ENCODE assay signal across 9 cellular contexts in the genomic region with DNA sequence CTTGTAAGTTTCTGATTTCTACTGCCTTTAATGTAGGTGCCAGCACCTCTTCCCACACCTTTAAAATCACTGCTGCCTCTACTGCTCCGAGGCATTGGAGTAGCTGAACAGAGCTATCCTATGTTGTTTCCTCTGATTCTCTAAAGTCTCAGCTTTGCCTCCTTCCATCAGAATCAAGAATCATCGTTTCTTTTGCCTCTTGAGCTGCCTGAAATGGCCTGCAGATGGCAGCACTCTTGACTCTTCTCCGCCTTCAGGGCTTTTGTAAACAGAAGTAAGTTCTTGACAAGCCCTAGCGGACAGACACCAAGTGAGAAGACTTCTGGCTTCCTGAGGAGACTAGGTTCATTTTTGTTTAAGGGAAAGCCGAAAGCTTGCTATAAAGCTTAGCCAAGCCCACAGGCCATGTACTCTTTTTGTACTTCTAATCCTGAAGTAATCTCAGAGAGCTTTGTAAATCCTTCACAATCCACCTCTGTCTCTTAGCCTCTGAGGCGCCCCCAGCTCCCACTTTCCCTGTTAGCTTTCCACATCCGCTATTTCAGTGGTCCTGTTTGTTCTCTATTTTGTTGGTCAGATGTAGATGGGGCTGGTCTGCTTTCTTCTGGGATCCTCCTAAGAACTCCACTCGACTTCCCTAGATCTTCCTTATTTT. TPM values are rescaled to one million over a fixed set of nuclear protein-coding genes. Genes with fewer than 3 reads are reported as not detected.
DNase-seq lines count a peak whose midpoint lies in the region; ATAC-seq, FAIRE-seq and TF ChIP-seq lines count a peak whose summit lies in the region.
"Had no signal": no experiment of that assay in that cellular context is flagged by ENCODE, and none has a peak within 500 bp of the region (broad histone marks: within the 10 kb centered on the region; RNA-seq: fewer than 3 reads in every experiment).

No MANE protein-coding gene starts in this region.

- SMC1A ChIA-PET in GM12878 (lab: Charles Lee; ENCODE audit: uncharacterized antibody, unreplicated experiment), result interaction anchor here (0.6 to 1.7 kb wide), 14 partner anchors 10 to 673 kb away, joined by 3 to 11 read pairs (median 4); a partner anchor contains a TSS

- H4K20me1 ChIP-seq in GM23248 (ENCODE audit: insufficient read depth), result no peaks in the 10 kb centered on the region
- no peaks in the 10 kb centered on the region for H4K20me1 ChIP-seq in GM12878 (ENCODE audit: control insufficient read depth, insufficient read depth)

- H3K27ac ChIP-seq in GM23248 (no peak overlapping the region), GM12878 (ENCODE audit: control insufficient read depth, insufficient read depth) (no peak overlapping the region)

- in situ Hi-C loops in GM23248 (cut with MboI), result loop anchor here (10.0 kb wide), 2 partner anchors 456 to 666 kb away; no protein-coding TSS in a partner anchor
- in situ Hi-C loops in GM12878 (cut with MboI), result no loop called here

- TF ChIP-seq CTCF in GM10266 (IDR thresholded peaks at IDR 0.05; ENCODE audit: control insufficient read depth, insufficient read depth, low read depth, missing control alignments) (peak; percentile 89), LNCAP (IDR thresholded peaks at IDR 0.05) (peak; percentile 85), GM12878 (IDR thresholded peaks at IDR 0.05 in 2 of 3, conservative IDR thresholded peaks at IDR 0.05 in 1 of 3; ENCODE audit: control insufficient read depth in 2 of 3, extremely low read depth in 1 of 3, insufficient read depth in 1 of 3, low read depth in 3 of 3, low read length in 3 of 3) (peak; percentile 76 to 84 (median 84))

- H3K36me3 ChIP-seq in GM23248 (ENCODE audit: low read depth) (no peaks in the 10 kb centered on the region), GM12878 (ENCODE audit: control insufficient read depth in 2 of 2, insufficient read depth in 2 of 2, low read length in 1 of 2) (0 out of 4 replicates have a peak, but pooled peaks cover 0 to 2% of the 10 kb centered on the region in 2 experiments)

- TF ChIP-seq EP300 in GM12878 (IDR thresholded peaks at IDR 0.05; ENCODE audit: borderline replicate concordance in 1 of 2, control insufficient read depth in 1 of 2, low read depth in 2 of 2, low read length in 2 of 2), result no peak

- H3K4me3 ChIP-seq in GM23248, result peak overlapping the region; percentile 27; the same call in 1 of the 2 replicates
- no peak overlapping the region for H3K4me3 ChIP-seq in GM12878
- H3K4me3 ChIP-seq: skin epidermis had no signal

- no peaks in the 10 kb centered on the region for H3K4me1 ChIP-seq in GM23248 (ENCODE audit: insufficient read depth)
- no peaks in the 10 kb centered on the region; the same call in 1 of the 2 replicates for H3K4me1 ChIP-seq in GM12878 (ENCODE audit: control insufficient read depth, insufficient read depth, low read length)

- 43 to 50% methylated on average over 8 of the region's 8 CpGs for WGBS in GM23248 (ENCODE audit: low coverage in 1 of 2, low lambda C conversion rate in 2 of 2, missing lambda C conversion rate in 2 of 2), 2 experiments
- 54% methylated on average over 8 of the region's 8 CpGs for WGBS in GM12878 (ENCODE audit: insufficient coverage, insufficient replicate concordance, low lambda C conversion rate, missing lambda C conversion rate)

- peak overlapping the region; percentile 79 for H2AFZ ChIP-seq in GM23248
- peak overlapping the region; percentile 56 for H2AFZ ChIP-seq in GM12878 (ENCODE audit: control insufficient read depth, low read depth, low read length)

- H3K27me3 ChIP-seq in GM23248 (replicated peaks; ENCODE audit: insufficient read depth) (no peaks in the 10 kb centered on the region), GM12878 (replicated peaks in 1 of 2; ENCODE audit: control insufficient read depth in 2 of 2, insufficient read depth in 2 of 2, low read length in 1 of 2) (no peaks in the 10 kb centered on the region)

- RAD21 ChIA-PET in GM12878 (lab: Charles Lee; ENCODE audit: unreplicated experiment), result interaction anchor here (0.6 to 1.2 kb wide), 6 partner anchors 110 to 627 kb away, joined by 3 to 4 read pairs (median 3); no protein-coding TSS in a partner anchor

- H3K79me2 ChIP-seq in GM23248 (ENCODE audit: insufficient read depth), result no peaks in the 10 kb centered on the region
- H3K79me2 ChIP-seq in GM12878 (ENCODE audit: control insufficient read depth, insufficient read depth, low read length), result no peaks in the 10 kb centered on the region

- no TSS peak for BruUV-seq in GM12878 (replicated peaks; lab: Mats Ljungman, UMichigan)

- peak; percentile 47 for TF ChIP-seq RAD21 in GM12878 (IDR thresholded peaks at IDR 0.05; ENCODE audit: insufficient read depth, low read depth, low read length)

- ATAC-seq in GM12878, result peak; percentile 99

- intact Hi-C loops in GM12878 (cut with micrococcal nuclease; ENCODE audit: unreplicated experiment), result loop anchor here (10.0 kb wide), 2 partner anchors 296 to 456 kb away; no protein-coding TSS in a partner anchor

- FAIRE-seq in GM12878 (lab: Jason Lieb, UNC), result no peak

- H3K9me3 ChIP-seq in GM23248 (ENCODE audit: low read depth), result no peaks in the 10 kb centered on the region
- H3K9me3 ChIP-seq in GM12878 (replicated peaks; ENCODE audit: control insufficient read depth, insufficient read depth, low read length), result no peaks in the 10 kb centered on the region

- no peak overlapping the region for H3K9ac ChIP-seq in GM23248
- H3K9ac ChIP-seq in GM12878 (ENCODE audit: control insufficient read depth, insufficient read depth, low read length), result no peak overlapping the region

- POLR2A ChIA-PET in GM12878 (lab: Charles Lee), result interaction anchor here (1.0 kb wide), 1 partner anchor 10 kb away, joined by 3 read pairs; no protein-coding TSS in a partner anchor

- peak overlapping the region; percentile 12 for H3K4me2 ChIP-seq in GM23248 (ENCODE audit: unreplicated experiment)
- no peak overlapping the region for H3K4me2 ChIP-seq in GM12878 (ENCODE audit: control insufficient read depth, insufficient read depth)

- H3K9me2 ChIP-seq in GM23248 (ENCODE audit: insufficient read depth), result no peaks in the 10 kb centered on the region

- CTCF ChIA-PET in GM12878 (lab: Yijun Ruan, JAX), result interaction anchor here (0.6 to 1.8 kb wide), 52 partner anchors 9 to 1357 kb away, joined by 3 to 31 read pairs (median 4); a partner anchor contains a TSS

- peaks cover 8% of the 10 kb centered on the region; the same call in 1 of the 2 replicates for H3F3A ChIP-seq in GM23248 (ENCODE audit: insufficient read depth)

- no peak for TF ChIP-seq POLR2A in GM12878 (IDR thresholded peaks at IDR 0.05; ENCODE audit: low read depth, low read length)

- DNase-seq in GM10266 (ENCODE audit: extremely low spot score) (peak; percentile 61), GM23248 (peak; percentile 84), T-helper 9 cell (peak; percentile 39), GM12878 (ENCODE audit: low read depth, low spot score) (peak; percentile 30), iPS DF 4.7 (ENCODE audit: extremely low read depth, low spot score) (peak; percentile 60), NCI-H187 (lab: John Stamatoyannopoulos, UW) (no peak)
- peak; percentile 18 to 55 for DNase-seq in stimulated activated CD4-positive, alpha-beta T cell treated with anti-CD3 and anti-CD28 coated beads, Interleukin-15, amount 100 ng/mL, for 48 hours (ENCODE audit: low read depth in 2 of 2)

TF ChIP-seq in GM12878, 131 proteins besides CTCF, POLR2A, EP300 and RAD21 (continues in another document):
- TF ChIP-seq IKZF2 (IDR thresholded peaks at IDR 0.05), result no peak

RNA-seq across cellular contexts. Expression of a gene that starts 48.4 kb away (rescaled TPM):
- total RNA-seq in GM23248 (2014; rRNA removed; shearing (Covaris generic)), result 30.4 and 44.6 TPM in 2 replicates
- polyA plus RNA-seq in GM23248 (2016; fragmentation: Nextera tagmentation; extraction: Ambion mirVana) (13.1 and 16.0 TPM in 2 replicates), GM12878 (2011; rRNA removed) (46.9 and 80.0 TPM in 2 replicates), GM12878 (2014; fragmentation: Illumina TruSeq; extraction: Trizol) (36.1 and 38.3 TPM in 2 replicates), GM12878 (2014; fragmentation: Nextera tagmentation; extraction: Ambion mirVana) (10 to 100 TPM; 16.3 to 17.3 TPM), GM12878 (2014; rRNA removed) (31.1 and 34.6 TPM in 2 replicates), GM12878 (2016; fragmentation: Nextera tagmentation; extraction: Ambion mirVana) (10 to 100 TPM; 34.0 to 37.0 TPM)
- total RNA-seq in GM12878 (2013; cell fraction: nucleolus; rRNA removed), result 153 and 160 TPM in 2 replicates
- total RNA-seq in GM12878 (2014; rRNA removed) (50.5 and 59.6 TPM in 2 replicates), GM12878 (2014; rRNA removed; fragmentation: Illumina TruSeq; extraction: Trizol) (48.4 and 49.7 TPM in 2 replicates), GM12878 (2021) (41.6 and 44.3 TPM in 2 replicates)
- polyA plus RNA-seq in GM12878 (2011; ENCODE audit: low read depth), result 16.7 TPM
- polyA plus RNA-seq in GM12878 (2011; cell fraction: cytosol; rRNA removed), result 19.8 and 20.7 TPM in 2 replicates
- polyA plus RNA-seq in GM12878 (2011; cell fraction: nucleus; rRNA removed), result 66.8 and 75.0 TPM in 2 replicates
- polyA plus RNA-seq in GM12878 (2012), result 20.4 and 21.0 TPM in 2 replicates
- 52.5 and 79.7 TPM in 2 replicates for polyA minus RNA-seq in GM12878 (2011; rRNA and poly(A)+ RNA removed)
- polyA minus RNA-seq in GM12878 (2011; cell fraction: cytosol; rRNA and poly(A)+ RNA removed), result 10.7 and 12.6 TPM in 2 replicates
- polyA minus RNA-seq in GM12878 (2011; cell fraction: nucleus; rRNA and poly(A)+ RNA removed), result 55.0 and 67.7 TPM in 2 replicates

RNA-seq across cellular contexts. Expression of a gene that starts 58.1 kb away (rescaled TPM):
- total RNA-seq in GM23248 (2014; rRNA removed; shearing (Covaris generic)), result not detected in 2 replicates
- polyA plus RNA-seq in GM23248 (2016; fragmentation: Nextera tagmentation; extraction: Ambion mirVana) (0.25 TPM in 1 of 2 replicates, not detected in the other), GM12878 (2011; rRNA removed) (0.07 and 0.17 TPM in 2 replicates), GM12878 (2014; fragmentation: Illumina TruSeq; extraction: Trizol) (0.04 TPM in 1 of 2 replicates, not detected in the other), GM12878 (2014; fragmentation: Nextera tagmentation; extraction: Ambion mirVana) (not detected), GM12878 (2014; rRNA removed) (0.10 TPM in 2 replicates), GM12878 (2016; fragmentation: Nextera tagmentation; extraction: Ambion mirVana) (not detected)
- 0.23 and 0.49 TPM in 2 replicates for total RNA-seq in GM12878 (2013; cell fraction: nucleolus; rRNA removed)
- total RNA-seq in GM12878 (2014; rRNA removed) (0.05 TPM in 1 of 2 replicates, not detected in the other), GM12878 (2014; rRNA removed; fragmentation: Illumina TruSeq; extraction: Trizol) (0.09 TPM in 1 of 2 replicates, not detected in the other), GM12878 (2021) (not detected in 2 replicates)
- polyA plus RNA-seq in GM12878 (2011; ENCODE audit: low read depth), result not detected
- 0.04 TPM in 1 of 2 replicates, not detected in the other for polyA plus RNA-seq in GM12878 (2011; cell fraction: cytosol; rRNA removed)
- polyA plus RNA-seq in GM12878 (2011; cell fraction: nucleus; rRNA removed), result 0.47 and 0.49 TPM in 2 replicates
- 0.06 TPM in 1 of 2 replicates, not detected in the other for polyA plus RNA-seq in GM12878 (2012)
- polyA minus RNA-seq in GM12878 (2011; rRNA and poly(A)+ RNA removed), result not detected in 2 replicates
- polyA minus RNA-seq in GM12878 (2011; cell fraction: cytosol; rRNA and poly(A)+ RNA removed), result not detected in 2 replicates
- 0.24 TPM in 1 of 2 replicates, not detected in the other for polyA minus RNA-seq in GM12878 (2011; cell fraction: nucleus; rRNA and poly(A)+ RNA removed)

Comparison
In these comparisons a context has a peak if more than half of its experiments do, and no peak if none do; other contexts are left out.
1. DNase-seq: peak in GM10266 (single experiment), GM23248 (single experiment), T-helper 9 cell (single experiment), GM12878 (single experiment), iPS DF 4.7 (single experiment) and stimulated activated CD4-positive, alpha-beta T cell treated with anti-CD3 and anti-CD28 coated beads, Interleukin-15, amount 100 ng/mL, for 48 hours (2 of 2); none in NCI-H187 (0 of 2).
2. Peak in every context shown above with its lines, with median percentiles within 50 percentile points of each other: CTCF ChIP-seq.